ENCODE assay signal across 8 cellular contexts in genomic region chr10:103855424-103855823, GRCh38. TPM values are rescaled to one million over a fixed set of nuclear protein-coding genes. Genes with fewer than 3 reads are reported as not detected.
DNase-seq lines count a peak whose midpoint lies in the region; ATAC-seq and TF ChIP-seq lines count a peak whose summit lies in the region.

Gene SH3PXD2A (minus strand): TSS chr10:103855576. CDS start chr10:103855266, 310 bp downstream.

- 1% methylated on average over 10 to 54 of the region's 54 CpGs for WGBS in aorta, 2 donors

- no peaks in the 10 kb centered on the region for H3K27me3 ChIP-seq in muscle layer of duodenum (ENCODE audit: low read depth, low read length)
- no peaks in the 10 kb centered on the region for H3K27me3 ChIP-seq in aorta (ENCODE audit: control insufficient read depth in 1 of 2, insufficient read depth in 2 of 2, low read length in 1 of 2)

- no peaks in the 10 kb centered on the region for H3K36me3 Mint-ChIP-seq in HFFc6 (ENCODE audit: low read depth)

- H3K4me3 ChIP-seq in AG04449 (ENCODE audit: low read depth, low read length) (peak within 1 kb of the TSS; percentile 76), muscle layer of duodenum (ENCODE audit: low read depth in 1 of 2, low read length in 2 of 2) (peak within 1 kb of the TSS; percentile 53 to 74), aorta (ENCODE audit: low read length in 2 of 2) (peak within 1 kb of the TSS; percentile 64 to 90)

- peak; percentile 41 for ATAC-seq in esophagus mucosa
- ATAC-seq in aorta (ENCODE audit: low FRiP score), result peak; percentile 47
- no peak for ATAC-seq in HG03045 (IDR thresholded peaks at IDR 0.05; ENCODE audit: unreplicated experiment)

- no peaks in the 10 kb centered on the region; the same call in 1 of the 2 replicates for H3K27me3 Mint-ChIP-seq in HFFc6 (ENCODE audit: insufficient read depth)

- H3K4me1 ChIP-seq in muscle layer of duodenum (ENCODE audit: control insufficient read depth in 1 of 2, insufficient read depth in 2 of 2, low read length in 2 of 2), result peaks cover 22 to 34% of the 10 kb centered on the region in 2 donors
- no peaks in the 10 kb centered on the region for H3K4me1 ChIP-seq in aorta (ENCODE audit: control insufficient read depth in 1 of 2, insufficient read depth in 2 of 2, low read length in 2 of 2)

- intact Hi-C loops in aorta (cut with DNase I), result loop anchor here (2.0 to 10.0 kb wide), 3 partner anchors 143 to 261 kb away; no protein-coding TSS in a partner anchor

- DNase-seq in AG04449 (ENCODE audit: low read depth, low spot score) (no peak), HFFc6 (no peak), aorta (peak; percentile 64 to 82), NCI-H2029 (lab: John Stamatoyannopoulos, UW) (no peak)
- peak; percentile 23 for DNase-seq in activated CD4-positive, alpha-beta T cell treated with anti-CD3 and anti-CD28 coated beads for 48 hours

- peaks cover 70% of the 10 kb centered on the region for H3K4me1 Mint-ChIP-seq in HFFc6 (ENCODE audit: low read depth)

- H3K9me3 Mint-ChIP-seq in HFFc6, result no peaks in the 10 kb centered on the region

- H3K4me3 Mint-ChIP-seq in HFFc6, result peak within 1 kb of the TSS; percentile 97

- H3K9me3 ChIP-seq in muscle layer of duodenum (ENCODE audit: control insufficient read depth in 1 of 2, low read length in 2 of 2) (no peaks in the 10 kb centered on the region), aorta (ENCODE audit: control insufficient read depth, low read length) (no peaks in the 10 kb centered on the region)

- CTCF ChIA-PET in AG04449 (lab: Yijun Ruan, JAX), result interaction anchor here (1.0 to 13.5 kb wide), 15 partner anchors 9 to 257 kb away, joined by 3 to 356 read pairs (median 5); no protein-coding TSS in a partner anchor

- peak; percentile 37 for TF ChIP-seq CTCF in AG04449 (IDR thresholded peaks at IDR 0.05; ENCODE audit: insufficient read depth, low read length, missing control alignments)
- no peak for TF ChIP-seq CTCF in HFFc6 (IDR thresholded peaks at IDR 0.05)

- POLR2A ChIA-PET in AG04449 (lab: Yijun Ruan, JAX), result interaction anchor here (1.6 kb wide), 1 partner anchor 12 kb away, joined by 5 read pairs; no protein-coding TSS in a partner anchor

- H3K36me3 ChIP-seq in muscle layer of duodenum (ENCODE audit: control insufficient read depth in 1 of 2, insufficient read depth in 2 of 2, low read length in 2 of 2) (no peaks in the 10 kb centered on the region), aorta (ENCODE audit: control insufficient read depth in 1 of 2, insufficient read depth in 2 of 2, low read length in 1 of 2) (no peaks in the 10 kb centered on the region)

- H3K27ac ChIP-seq in muscle layer of duodenum (ENCODE audit: low read length) (peak within 1 kb of the TSS; percentile 73), aorta (ENCODE audit: low read depth in 1 of 2, low read length in 2 of 2) (no peak within 1 kb of the TSS)

- peak within 1 kb of the TSS; percentile 99 for H3K27ac Mint-ChIP-seq in HFFc6

RNA-seq across cellular contexts. Expression of gene SH3PXD2A, which starts in this region (rescaled TPM):
- total RNA-seq in HFFc6 (2021; fragmentation: NEBNext Ultra II Directional; extraction: Animal tissue kit (Norgen Biotek cat#: 25700)), result 100 to 1,000 TPM in 2 of 6 experiments, 10 to 100 TPM in 4; 75.5 to 113 (median 81.1) TPM
- total RNA-seq in esophagus mucosa (34.0 TPM), aorta (10 to 100 TPM; 55.9 to 69.1 TPM)
- 10 to 100 TPM; 18.7 to 29.1 TPM for polyA plus RNA-seq in aorta

Comparison
In these comparisons a context has a peak if more than half of its experiments do, and no peak if none do; other contexts are left out.
1. DNase-seq: peak in activated CD4-positive, alpha-beta T cell treated with anti-CD3 and anti-CD28 coated beads for 48 hours (single experiment) and aorta (2 of 2); none in AG04449 (single experiment), HFFc6 (single experiment) and NCI-H2029 (single experiment).
2. Peak in every context shown above with its lines, with median percentiles within 50 percentile points of each other: H3K4me3 ChIP-seq.